In genomic region chr6:159074120-159074684, GRCh38 we compare ENCODE assay signal across 8 cellular contexts. TPM values are rescaled to one million over a fixed set of nuclear protein-coding genes. Genes with fewer than 3 reads are reported as not detected.
DNase-seq lines count a peak whose midpoint lies in the region; ATAC-seq and TF ChIP-seq lines count a peak whose summit lies in the region.

No MANE protein-coding gene starts in this region.

- no peaks in the 10 kb centered on the region for H3K36me3 ChIP-seq in mucosa of descending colon (ENCODE audit: low read depth)

- TF ChIP-seq CTCF in mucosa of descending colon (IDR thresholded peaks at IDR 0.05), result no peak

- TF ChIP-seq POLR2A in erythroblast (IDR thresholded peaks at IDR 0.05; ENCODE audit: low read length), result no peak

- H3K4me3 ChIP-seq in GM08714 (ENCODE audit: low read length), result 0 out of 2 replicates have a peak overlapping the region, but pooled peaks have one; percentile 23
- no peak overlapping the region for H3K4me3 ChIP-seq in mucosa of descending colon

- no peaks in the 10 kb centered on the region for H3K9me3 ChIP-seq in mucosa of descending colon

- no peaks in the 10 kb centered on the region for H3K4me1 ChIP-seq in mucosa of descending colon (ENCODE audit: low read depth)

- ATAC-seq in mucosa of descending colon (peak; percentile 43), HG03520 (IDR thresholded peaks at IDR 0.05; ENCODE audit: unreplicated experiment) (no peak)

- peak; percentile 86 to 92 for DNase-seq in NCI-H524 (lab: John Stamatoyannopoulos, UW)
- DNase-seq in dedifferentiated amniotic fluid mesenchymal stem cell (ENCODE audit: extremely low spot score), result peak; percentile 43
- peak in 1 of 3 donors; percentile 25 for DNase-seq in mucosa of descending colon
- DNase-seq in germinal center (ENCODE audit: low spot score), result no peak
- DNase-seq in kidney glomerular epithelial cell (lab: John Stamatoyannopoulos, UW), result no peak
- DNase-seq in erythroblast (lab: John Stamatoyannopoulos, UW), result no peak

- intact Hi-C loops in mucosa of descending colon (cut with DNase I, micrococcal nuclease), result no loop called here

RNA-seq across cellular contexts. Expression of gene TAGAP, which starts 29.4 kb away (rescaled TPM):
- total RNA-seq in mucosa of descending colon, result 1 to 10 TPM; 2.0 to 4.1 (median 3.7) TPM

Comparison
In these comparisons a context has a peak if more than half of its experiments do, and no peak if none do; other contexts are left out.
1. DNase-seq: peak in NCI-H524 (2 of 2) and dedifferentiated amniotic fluid mesenchymal stem cell (single experiment); none in germinal center (single experiment), kidney glomerular epithelial cell (single experiment) and erythroblast (0 of 2).